39 cellular contexts compared by ENCODE assay signal in the genomic region with DNA sequence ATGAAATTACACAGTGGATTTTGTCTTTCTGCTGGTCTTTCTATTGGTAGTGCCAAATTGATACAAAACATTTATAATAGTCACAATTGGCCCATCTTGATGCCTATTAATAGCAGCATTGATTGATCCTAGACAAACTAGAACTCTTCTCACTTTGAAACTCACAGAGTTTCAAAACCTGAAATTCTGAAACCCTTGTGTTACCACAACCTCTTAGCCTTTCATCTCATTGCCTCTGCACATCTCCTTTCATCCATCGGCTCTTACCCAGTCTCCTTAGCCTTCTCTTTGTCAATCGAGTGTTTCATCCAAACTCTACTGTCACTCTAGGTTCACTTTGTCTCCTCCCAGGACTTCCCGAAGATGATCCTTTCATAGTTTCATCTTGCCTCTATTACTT. TPM values are rescaled to one million over a fixed set of nuclear protein-coding genes. Genes with fewer than 3 reads are reported as not detected.
"Had no signal": no experiment of that assay in that cellular context is flagged by ENCODE, and none has a peak within 500 bp of the region (broad histone marks: within the 10 kb centered on the region; RNA-seq: fewer than 3 reads in every experiment).

No MANE protein-coding gene starts in this region.

- H3K27me3 Mint-ChIP-seq: activated naive CD4-positive, alpha-beta T cell treated with anti-CD3 and anti-CD28 coated beads, Interleukin-2, amount 10 ng/mL, durations not matched to agents 7 days and 5 days; brain; central memory CD8-positive, alpha-beta T cell had no signal

- H3K27ac Mint-ChIP-seq: activated naive CD4-positive, alpha-beta T cell treated with anti-CD3 and anti-CD28 coated beads for 36 hours; activated naive CD4-positive, alpha-beta T cell treated with anti-CD3 and anti-CD28 coated beads, Interleukin-2, amount 10 ng/mL, durations not matched to agents 7 days and 5 days; activated naive CD4-positive, alpha-beta T cell treated with anti-CD3 and anti-CD28 coated beads, Interleukin-2, amount 50 U/mL, for 24 hours; activated naive CD4-positive, alpha-beta T cell treated with anti-CD3 and anti-CD28 coated beads, Interleukin-2, amount 50 U/mL, for 72 hours; activated naive CD8-positive, alpha-beta T cell; activated naive CD8-positive, alpha-beta T cell treated with anti-CD3 and anti-CD28 coated beads for 36 hours; activated naive CD8-positive, alpha-beta T cell treated with anti-CD3 and anti-CD28 coated beads, Interleukin-2, amount 10 ng/mL, durations not matched to agents 7 days and 5 days; activated naive CD8-positive, alpha-beta T cell treated with anti-CD3 and anti-CD28 coated beads, Interleukin-2, amount 50 U/mL, for 24 hours; activated T-cell treated with anti-CD3 and anti-CD28 coated beads, Interleukin-2, amount 50 U/mL, for 24 hours; activated T-cell treated with anti-CD3 and anti-CD28 coated beads, Interleukin-2, amount 50 U/mL, for 72 hours; activated T-helper 1 cell treated with anti-CD3 and anti-CD28 coated beads, Interleukin-12 subunit alpha, Interleukin-12 subunit beta, Interleukin-2, Interleukin-4 antibody, amounts not matched to agents 30 ng/mL and 10 ng/mL and 1 ng/mL, durations not matched to agents 14 hours and 24 hours and 36 hours; activated T-helper 17 cell treated with anti-CD3 and anti-CD28 coated beads, Interleukin-2, amount 50 U/mL, for 72 hours; activated T-helper 2 cell treated with anti-CD3 and anti-CD28 coated beads, Interferon-gamma antibody, Interleukin-2, Interleukin-4, amounts not matched to agents 10 μg/mL and 5 μg/mL and 100 μg/mL, durations not matched to agents 14 hours and 24 hours and 36 hours had no signal

- H3K4me3 Mint-ChIP-seq: activated naive CD4-positive, alpha-beta T cell treated with anti-CD3 and anti-CD28 coated beads for 36 hours; activated naive CD4-positive, alpha-beta T cell treated with anti-CD3 and anti-CD28 coated beads, Interleukin-2, amount 10 ng/mL, durations not matched to agents 7 days and 5 days; activated naive CD4-positive, alpha-beta T cell treated with anti-CD3 and anti-CD28 coated beads, Interleukin-2, amount 50 U/mL, for 24 hours; activated naive CD8-positive, alpha-beta T cell; activated naive CD8-positive, alpha-beta T cell treated with anti-CD3 and anti-CD28 coated beads for 36 hours; activated naive CD8-positive, alpha-beta T cell treated with anti-CD3 and anti-CD28 coated beads, Interleukin-2, amount 10 ng/mL, durations not matched to agents 7 days and 5 days; activated naive CD8-positive, alpha-beta T cell treated with anti-CD3 and anti-CD28 coated beads, Interleukin-2, amount 50 U/mL, for 24 hours; activated T-cell treated with anti-CD3 and anti-CD28 coated beads, Interleukin-2, amount 50 U/mL, for 24 hours; activated T-cell treated with anti-CD3 and anti-CD28 coated beads, Interleukin-2, amount 50 U/mL, for 4 hours; activated T-cell treated with anti-CD3 and anti-CD28 coated beads, Interleukin-2, amount 50 U/mL, for 72 hours; activated T-helper 1 cell treated with anti-CD3 and anti-CD28 coated beads, Interleukin-12 subunit alpha, Interleukin-12 subunit beta, Interleukin-2, Interleukin-4 antibody, amounts not matched to agents 30 ng/mL and 10 ng/mL and 1 ng/mL, durations not matched to agents 14 hours and 24 hours and 36 hours; activated T-helper 17 cell treated with anti-CD3 and anti-CD28 coated beads, Interleukin-2, amount 50 U/mL, for 72 hours; brain; central memory CD8-positive, alpha-beta T cell had no signal

- H3K36me3 Mint-ChIP-seq: activated naive CD4-positive, alpha-beta T cell treated with anti-CD3 and anti-CD28 coated beads, Interleukin-2, amount 10 ng/mL, durations not matched to agents 7 days and 5 days; activated naive CD4-positive, alpha-beta T cell treated with anti-CD3 and anti-CD28 coated beads, Interleukin-2, amount 50 U/mL, for 24 hours; activated naive CD4-positive, alpha-beta T cell treated with anti-CD3 and anti-CD28 coated beads, Interleukin-2, amount 50 U/mL, for 72 hours; activated naive CD8-positive, alpha-beta T cell; activated naive CD8-positive, alpha-beta T cell treated with anti-CD3 and anti-CD28 coated beads for 36 hours; activated naive CD8-positive, alpha-beta T cell treated with anti-CD3 and anti-CD28 coated beads, Interleukin-2, amount 10 ng/mL, durations not matched to agents 7 days and 5 days had no signal

- H3K27ac ChIP-seq: adrenal gland, ascending aorta, body of pancreas, brain microvascular endothelial cell, breast epithelium, cardiac muscle cell had no signal

- H3K4me1 ChIP-seq: adrenal gland, ascending aorta, body of pancreas, breast epithelium had no signal

- H3K9me3 Mint-ChIP-seq: activated naive CD4-positive, alpha-beta T cell treated with anti-CD3 and anti-CD28 coated beads for 36 hours; activated naive CD4-positive, alpha-beta T cell treated with anti-CD3 and anti-CD28 coated beads, Interleukin-2, amount 10 ng/mL, durations not matched to agents 7 days and 5 days; activated naive CD4-positive, alpha-beta T cell treated with anti-CD3 and anti-CD28 coated beads, Interleukin-2, amount 50 U/mL, for 24 hours; activated naive CD8-positive, alpha-beta T cell treated with anti-CD3 and anti-CD28 coated beads for 36 hours; activated naive CD8-positive, alpha-beta T cell treated with anti-CD3 and anti-CD28 coated beads, Interleukin-2, amount 10 ng/mL, durations not matched to agents 7 days and 5 days; activated T-cell treated with anti-CD3 and anti-CD28 coated beads, Interleukin-2, amount 50 U/mL, for 24 hours; activated T-helper 1 cell treated with anti-CD3 and anti-CD28 coated beads, Interleukin-12 subunit alpha, Interleukin-12 subunit beta, Interleukin-2, Interleukin-4 antibody, amounts not matched to agents 30 ng/mL and 10 ng/mL and 1 ng/mL, durations not matched to agents 14 hours and 24 hours and 36 hours; activated T-helper 2 cell treated with anti-CD3 and anti-CD28 coated beads, Interferon-gamma antibody, Interleukin-2, Interleukin-4, amounts not matched to agents 10 μg/mL and 5 μg/mL and 100 μg/mL, durations not matched to agents 14 hours and 24 hours and 36 hours had no signal

- DNase-seq: activated effector memory CD4-positive, alpha-beta T cell treated with anti-CD3 and anti-CD28 coated beads, Interleukin-2, amount 50 U/mL, for 16 hours; activated effector memory CD4-positive, alpha-beta T cell treated with Interleukin-2 at 50 U/mL for 16 hours; activated gamma-delta T cell; activated gamma-delta T cell treated with Interleukin-2 at 50 U/mL for 16 hours; activated naive CD4-positive, alpha-beta T cell; activated naive CD4-positive, alpha-beta T cell treated with anti-CD3 and anti-CD28 coated beads for 36 hours; activated naive CD4-positive, alpha-beta T cell treated with anti-CD3 and anti-CD28 coated beads, Interleukin-2, amount 10 ng/mL, durations not matched to agents 7 days and 5 days; activated naive CD4-positive, alpha-beta T cell treated with anti-CD3 and anti-CD28 coated beads, Interleukin-2, amount 50 U/mL, for 16 hours; activated naive CD4-positive, alpha-beta T cell treated with Interleukin-2 at 50 U/mL for 16 hours; activated naive CD8-positive, alpha-beta T cell treated with anti-CD3 and anti-CD28 coated beads for 36 hours; activated naive CD8-positive, alpha-beta T cell treated with anti-CD3 and anti-CD28 coated beads, Interleukin-2, amount 10 ng/mL, durations not matched to agents 7 days and 5 days; activated naive CD8-positive, alpha-beta T cell treated with anti-CD3 and anti-CD28 coated beads, Interleukin-2, amount 50 U/mL, for 24 hours; activated T-cell treated with anti-CD3 and anti-CD28 coated beads, Interleukin-2, amount 50 U/mL, for 24 hours; activated T-cell treated with anti-CD3 and anti-CD28 coated beads, Interleukin-2, amount 50 U/mL, for 4 hours; activated T-cell treated with anti-CD3 and anti-CD28 coated beads, Interleukin-2, amount 50 U/mL, for 48 hours; activated T-cell treated with anti-CD3 and anti-CD28 coated beads, Interleukin-2, amount 50 U/mL, for 72 hours; adrenal gland; amygdala; aorta; body of pancreas; brain microvascular endothelial cell; caudate nucleus; central memory CD4-positive, alpha-beta T cell; cerebellar nuclear complex had no signal

- H3K4me1 Mint-ChIP-seq: activated naive CD4-positive, alpha-beta T cell treated with anti-CD3 and anti-CD28 coated beads, Interleukin-2, amount 10 ng/mL, durations not matched to agents 7 days and 5 days; activated naive CD4-positive, alpha-beta T cell treated with anti-CD3 and anti-CD28 coated beads, Interleukin-2, amount 50 U/mL, for 24 hours; activated naive CD8-positive, alpha-beta T cell treated with anti-CD3 and anti-CD28 coated beads for 36 hours; activated naive CD8-positive, alpha-beta T cell treated with anti-CD3 and anti-CD28 coated beads, Interleukin-2, amount 10 ng/mL, durations not matched to agents 7 days and 5 days; activated naive CD8-positive, alpha-beta T cell treated with anti-CD3 and anti-CD28 coated beads, Interleukin-2, amount 50 U/mL, for 24 hours; activated T-helper 17 cell treated with anti-CD3 and anti-CD28 coated beads, Interleukin-2, amount 50 U/mL, for 72 hours; central memory CD8-positive, alpha-beta T cell had no signal

- H3K36me3 ChIP-seq: adrenal gland, ascending aorta, brain microvascular endothelial cell, breast epithelium, cardiac muscle cell had no signal

- H3K27me3 ChIP-seq: adrenal gland, ascending aorta, body of pancreas, brain microvascular endothelial cell, breast epithelium, cardiac muscle cell had no signal

- ATAC-seq: activated naive CD4-positive, alpha-beta T cell treated with anti-CD3 and anti-CD28 coated beads, Interleukin-2, amount 50 U/mL, for 72 hours; activated naive CD8-positive, alpha-beta T cell treated with anti-CD3 and anti-CD28 coated beads, Interleukin-2, amount 50 U/mL, for 24 hours; activated T-cell treated with anti-CD3 and anti-CD28 coated beads, Interleukin-2, amount 50 U/mL, for 4 hours; activated T-cell treated with anti-CD3 and anti-CD28 coated beads, Interleukin-2, amount 50 U/mL, for 72 hours; activated T-helper 17 cell treated with anti-CD3 and anti-CD28 coated beads, Interleukin-2, amount 50 U/mL, for 72 hours; body of pancreas had no signal

- H3K4me3 ChIP-seq: adrenal gland, ascending aorta, body of pancreas, breast epithelium, cardiac muscle cell had no signal

- H3K9me3 ChIP-seq: ascending aorta, body of pancreas, breast epithelium had no signal

RNA-seq across cellular contexts. Expression of a gene that starts 22.1 kb away (rescaled TPM):
- total RNA-seq: activated naive CD4-positive, alpha-beta T cell treated with anti-CD3 and anti-CD28 coated beads for 36 hours; activated naive CD4-positive, alpha-beta T cell treated with anti-CD3 and anti-CD28 coated beads, Interleukin-2, amount 50 U/mL, for 72 hours; activated naive CD8-positive, alpha-beta T cell treated with anti-CD3 and anti-CD28 coated beads for 36 hours; activated naive CD8-positive, alpha-beta T cell treated with anti-CD3 and anti-CD28 coated beads, Interleukin-2, amount 10 ng/mL, durations not matched to agents 7 days and 5 days; activated T-cell treated with anti-CD3 and anti-CD28 coated beads, Interleukin-2, amount 50 U/mL, for 4 hours; activated T-cell treated with anti-CD3 and anti-CD28 coated beads, Interleukin-2, amount 50 U/mL, for 72 hours; activated T-helper 1 cell treated with anti-CD3 and anti-CD28 coated beads, Interleukin-12 subunit alpha, Interleukin-12 subunit beta, Interleukin-2, Interleukin-4 antibody, amounts not matched to agents 30 ng/mL and 10 ng/mL and 1 ng/mL, durations not matched to agents 14 hours and 24 hours and 36 hours; activated T-helper 17 cell treated with anti-CD3 and anti-CD28 coated beads, Interleukin-2, amount 50 U/mL, for 72 hours; activated T-helper 2 cell treated with anti-CD3 and anti-CD28 coated beads, Interferon-gamma antibody, Interleukin-2, Interleukin-4, amounts not matched to agents 10 μg/mL and 5 μg/mL and 100 μg/mL, durations not matched to agents 14 hours and 24 hours and 36 hours; aorta; ascending aorta; astrocyte; bronchial epithelial cell; cardiac septum; chondrocyte had no signal
